Comparison of ENCODE assay signal across 7 cellular contexts in the genomic region with DNA sequence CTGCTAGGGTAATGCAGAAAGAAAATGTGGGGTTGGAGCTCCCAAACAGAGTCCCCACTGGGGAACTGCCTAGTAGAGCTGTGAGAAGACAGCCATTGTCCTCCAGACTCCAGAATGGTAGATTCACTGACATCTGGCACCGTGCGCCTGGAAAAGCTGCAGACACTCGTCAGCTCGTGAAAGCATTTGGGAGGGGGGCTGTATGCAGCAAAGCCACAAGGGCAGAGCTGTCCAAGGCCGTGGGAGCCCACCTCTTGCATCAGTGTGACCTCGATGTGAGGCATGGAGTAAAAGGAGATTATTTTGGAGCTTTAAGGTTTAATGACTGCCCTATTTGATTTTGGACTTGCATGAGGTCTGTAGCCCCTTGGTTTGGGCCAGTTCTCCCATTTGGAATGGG.
"Had no signal": no experiment of that assay in that cellular context is flagged by ENCODE, and none has a peak within 500 bp of the region (broad histone marks: within the 10 kb centered on the region; RNA-seq: fewer than 3 reads in every experiment).

No MANE protein-coding gene starts in this region.

- H3K4me2 ChIP-seq: KMS-11 had no signal

- DNase-seq: IMR-90, KBM-7, KG1 had no signal

- ATAC-seq: HepG2, K562 had no signal

- H3K9ac ChIP-seq: KMS-11 had no signal

- H3K4me3 ChIP-seq: K562 had no signal

- H3K27ac ChIP-seq: HL-60, KMS-11 had no signal
